ENCODE assay signal across 31 cellular contexts in the genomic region with DNA sequence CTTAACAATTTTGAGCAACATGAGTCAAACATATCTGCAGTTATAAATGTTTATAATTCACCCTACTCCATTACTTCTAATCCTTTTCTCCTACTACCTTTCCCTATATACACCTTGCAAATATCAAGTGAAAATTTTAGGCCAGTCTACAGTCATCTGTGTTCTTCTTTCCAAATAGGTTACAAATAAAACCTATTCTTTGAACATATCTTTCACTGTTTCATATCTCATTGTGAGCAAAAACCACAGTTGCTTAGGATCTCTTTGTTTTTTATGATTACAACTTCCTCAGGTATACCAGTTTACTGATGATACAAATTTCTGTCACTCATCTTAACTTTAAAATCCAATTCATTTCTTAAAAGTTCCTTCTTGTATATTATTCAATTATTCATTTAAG.
"Had no signal": no experiment of that assay in that cellular context is flagged by ENCODE, and none has a peak within 500 bp of the region (broad histone marks: within the 10 kb centered on the region; RNA-seq: fewer than 3 reads in every experiment).

No MANE protein-coding gene starts in this region.

- H3K4me1 ChIP-seq: adrenal gland, body of pancreas, esophagus squamous epithelium had no signal

- DNase-seq: activated CD4-positive, alpha-beta memory T cell treated with anti-CD3 and anti-CD28 coated beads, Interleukin-2, amount 10 ng/mL, durations not matched to agents 7 days and 5 days; activated CD4-positive, alpha-beta T cell treated with anti-CD3 and anti-CD28 coated beads for 1 hour; activated CD4-positive, alpha-beta T cell treated with anti-CD3 and anti-CD28 coated beads for 4 hours; activated CD4-positive, alpha-beta T cell treated with anti-CD3 and anti-CD28 coated beads, Interleukin-2, amount 10 ng/mL, durations not matched to agents 7 days and 5 days; activated CD4-positive, alpha-beta T cell treated with anti-CD3 and anti-CD28 coated beads, Interleukin-2, amount 50 U/mL, for 4 hours; activated CD8-positive, alpha-beta memory T cell treated with anti-CD3 and anti-CD28 coated beads, Interleukin-2, amount 50 U/mL, for 48 hours; activated effector memory CD4-positive, alpha-beta T cell treated with anti-CD3 and anti-CD28 coated beads, Interleukin-2, amount 50 U/mL, for 16 hours; activated naive CD4-positive, alpha-beta T cell treated with anti-CD3 and anti-CD28 coated beads for 36 hours; activated naive CD8-positive, alpha-beta T cell treated with anti-CD3 and anti-CD28 coated beads for 36 hours; activated naive CD8-positive, alpha-beta T cell treated with anti-CD3 and anti-CD28 coated beads, Interleukin-2, amount 50 U/mL, for 24 hours; activated T-cell treated with anti-CD3 and anti-CD28 coated beads for 4 hours; activated T-cell treated with anti-CD3 and anti-CD28 coated beads, Interleukin-2, amount 50 U/mL, for 24 hours; adrenal gland; amygdala; aorta; body of pancreas; caudate nucleus; cortex of kidney; dermis blood vessel endothelial cell; effector CD8-positive, alpha-beta T cell; esophagus squamous epithelium; foreskin melanocyte; heart right ventricle; T-helper 2 cell had no signal

- H3K27ac ChIP-seq: adrenal gland, body of pancreas, epithelial cell of prostate, esophagus squamous epithelium, gastroesophageal sphincter, heart right ventricle, hepatocyte had no signal

- H3K4me2 ChIP-seq: hepatocyte had no signal

- H3K9me3 ChIP-seq: adrenal gland, body of pancreas, esophagus squamous epithelium, gastroesophageal sphincter, heart right ventricle had no signal

- FAIRE-seq: colon, endometrium, endothelial cell of umbilical vein had no signal

- H3K27me3 ChIP-seq: adrenal gland, body of pancreas, esophagus squamous epithelium, gastroesophageal sphincter, heart right ventricle, hepatocyte had no signal

- ATAC-seq: activated naive CD8-positive, alpha-beta T cell treated with anti-CD3 and anti-CD28 coated beads, Interleukin-2, amount 50 U/mL, for 24 hours; body of pancreas; gastroesophageal sphincter; heart right ventricle; WTC11 had no signal

- H3K36me3 ChIP-seq: adrenal gland, esophagus squamous epithelium, gastroesophageal sphincter, heart right ventricle had no signal

- H2AFZ ChIP-seq: hepatocyte had no signal

- H3K4me3 ChIP-seq: adrenal gland, body of pancreas, esophagus squamous epithelium, gastroesophageal sphincter, heart right ventricle, hepatocyte had no signal
